ENCODE assay signal across 20 cellular contexts in the genomic region with DNA sequence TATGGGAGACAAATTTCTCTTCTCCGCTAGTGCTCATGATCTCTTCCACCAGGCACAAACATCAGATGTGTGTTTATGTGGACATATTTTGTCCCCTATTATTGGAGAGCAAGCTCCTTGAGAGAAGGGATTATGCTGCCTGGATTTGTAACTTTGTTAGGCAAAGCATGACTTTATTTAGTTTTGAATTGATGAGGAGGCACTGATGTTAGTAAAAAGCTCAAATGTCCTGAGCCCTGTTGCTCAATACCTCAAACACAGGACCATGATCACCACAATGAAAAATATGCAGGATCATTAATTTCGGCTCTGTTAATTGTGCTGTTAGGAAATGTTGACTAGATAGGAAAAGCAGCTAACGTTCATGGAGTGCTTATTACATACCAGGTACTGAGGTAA. TPM values are rescaled to one million over a fixed set of nuclear protein-coding genes. Genes with fewer than 3 reads are reported as not detected.
DNase-seq lines count a peak whose midpoint lies in the region; ATAC-seq and TF ChIP-seq lines count a peak whose summit lies in the region.
"Had no signal": no experiment of that assay in that cellular context is flagged by ENCODE, and none has a peak within 500 bp of the region (broad histone marks: within the 10 kb centered on the region; RNA-seq: fewer than 3 reads in every experiment).

No MANE protein-coding gene starts in this region.

- H3K4me3 ChIP-seq in IMR-90 (ENCODE audit: insufficient read depth, low read depth, low read length) (no peak overlapping the region), esophagus muscularis mucosa (no peak overlapping the region), right lobe of liver (no peak overlapping the region)
- H3K4me3 ChIP-seq: SK-N-MC had no signal

- H3K27me3 ChIP-seq in IMR-90 (ENCODE audit: control insufficient read depth, insufficient read depth, low read length) = no peaks in the 10 kb centered on the region
- H3K27me3 ChIP-seq in esophagus muscularis mucosa = no peaks in the 10 kb centered on the region
- no peaks in the 10 kb centered on the region for H3K27me3 ChIP-seq in right lobe of liver
- H3K27me3 ChIP-seq: BE2C, foreskin keratinocyte had no signal

- H3K27ac ChIP-seq in IMR-90 (ENCODE audit: insufficient read depth, low read length) (peak overlapping the region; percentile 47; the same call in 1 of the 2 replicates), esophagus muscularis mucosa (replicated peaks in 1 of 4) (peak overlapping the region; percentile 32 to 67 (median 52)), right lobe of liver (no peak overlapping the region)
- H3K27ac ChIP-seq: foreskin keratinocyte, SK-N-MC had no signal

- H3K36me3 ChIP-seq in IMR-90 (ENCODE audit: control insufficient read depth, insufficient read depth, low read length) (no peaks in the 10 kb centered on the region), esophagus muscularis mucosa (no peaks in the 10 kb centered on the region), right lobe of liver (no peaks in the 10 kb centered on the region)
- H3K36me3 ChIP-seq: BE2C had no signal

- no peak overlapping the region for H2BK5ac ChIP-seq in IMR-90 (ENCODE audit: low read depth, low read length, poor library complexity, severe bottlenecking)

- peak overlapping the region; percentile 34; the same call in 1 of the 2 replicates for H3K4me2 ChIP-seq in IMR-90 (ENCODE audit: low read depth, low read length)

- H4K8ac ChIP-seq in IMR-90 (ENCODE audit: low read depth in 2 of 2, low read length in 2 of 2) = peak overlapping the region in 1 of 2 experiments; percentile 1; a peak in 1 of 4 replicates

- H4K20me1 ChIP-seq in IMR-90 (ENCODE audit: insufficient read depth, low read length) = no peaks in the 10 kb centered on the region

- H3K9me3 ChIP-seq in IMR-90 (ENCODE audit: control insufficient read depth, insufficient read depth, low read length) (no peaks in the 10 kb centered on the region), esophagus muscularis mucosa (no peaks in the 10 kb centered on the region), right lobe of liver (no peaks in the 10 kb centered on the region)
- H3K9me3 ChIP-seq: BE2C had no signal

- DNase-seq in IMR-90 (no peak), esophagus muscularis mucosa (ENCODE audit: extremely low spot score) (no peak), right lobe of liver (no peak), hippocampal formation (lab: John Stamatoyannopoulos, UW) (no peak), NCI-H1930 (lab: John Stamatoyannopoulos, UW) (no peak), iPS-NIHi7 (ENCODE audit: extremely low spot score) (no peak), putamen (ENCODE audit: low spot score) (no peak)
- DNase-seq: activated B cell treated with CpG ODN at 0.5 μM for 24 hours; activated CD8-positive, alpha-beta T cell treated with anti-CD3 and anti-CD28 coated beads for 36 hours; activated naive CD4-positive, alpha-beta T cell treated with anti-CD3 and anti-CD28 coated beads, Interleukin-2, amount 10 ng/mL, durations not matched to agents 7 days and 5 days; activated T-cell treated with anti-CD3 and anti-CD28 coated beads, Interleukin-2, amount 50 U/mL, for 1 hour; left cardiac atrium; NCI-H774; stimulated activated CD4-positive, alpha-beta T cell treated with anti-CD3 and anti-CD28 coated beads, Interleukin-4, amount 100 ng/mL, for 4 hours had no signal

- no peak overlapping the region for H2AFZ ChIP-seq in IMR-90 (replicated peaks; ENCODE audit: low read length, poor library complexity)

- peak overlapping the region; percentile 46; the same call in 1 of the 2 replicates for H3K14ac ChIP-seq in IMR-90 (replicated peaks; ENCODE audit: low read depth, low read length)

- ATAC-seq in IMR-90 (ENCODE audit: low read depth) (peak; percentile 51), right lobe of liver (peak in 3 of 4 donors; percentile 30 to 56 (median 44))
- ATAC-seq: activated CD8-positive, alpha-beta T cell treated with anti-CD3 and anti-CD28 coated beads for 36 hours; natural killer cell treated with Interleukin-12 subunit alpha and Interleukin-12 subunit beta and Interleukin-15 and Interleukin-18, amount 100 ng/mL, for 72 hours had no signal

- no peak overlapping the region for H3K9ac ChIP-seq in IMR-90 (ENCODE audit: low read depth, low read length)

- POLR2A ChIA-PET in IMR-90 (lab: Charles Lee; ENCODE audit: unreplicated experiment) = no interaction called here

- H3K56ac ChIP-seq in IMR-90 (ENCODE audit: extremely low read depth, insufficient read depth, low read length) = no peak overlapping the region

- no peak overlapping the region for H4K91ac ChIP-seq in IMR-90 (ENCODE audit: insufficient read depth, low read depth, low read length)

- H3K4ac ChIP-seq in IMR-90 (ENCODE audit: low read depth, low read length) = peak overlapping the region; percentile 27; the same call in 1 of the 2 replicates

- H4K5ac ChIP-seq in IMR-90 (ENCODE audit: low read depth, low read length) = no peak overlapping the region; the same call in 1 of the 2 replicates

- intact Hi-C loops in IMR-90 (cut with micrococcal nuclease) = no loop called here
- intact Hi-C loops in esophagus muscularis mucosa (cut with DNase I) = no loop called here
- intact Hi-C loops in right lobe of liver (cut with DNase I) = no loop called here

- H3K79me1 ChIP-seq in IMR-90 (ENCODE audit: low read depth in 1 of 2, low read length in 2 of 2) = peaks cover 0 to 8% of the 10 kb centered on the region in 2 experiments; a peak in 1 of 4 replicates

- H3K9me1 ChIP-seq in IMR-90 (ENCODE audit: insufficient read depth, low read length) = no peaks in the 10 kb centered on the region

- no peak overlapping the region for H3K23ac ChIP-seq in IMR-90 (ENCODE audit: low read depth, low read length)

- CTCF ChIA-PET in IMR-90 (lab: Yijun Ruan, JAX) = interaction anchor here (0.6 to 1.0 kb wide), 2 partner anchors 8 to 1294 kb away, joined by 4 to 6 read pairs; no protein-coding TSS in a partner anchor

- in situ Hi-C loops in IMR-90 (cut with MboI; ENCODE audit: low sequenced_read_pairs) = no loop called here

- H3K4me1 ChIP-seq in IMR-90 (ENCODE audit: control insufficient read depth, insufficient read depth, low read length) (peaks cover 8% of the 10 kb centered on the region), esophagus muscularis mucosa (peaks cover 3 to 41% (median 36%) of the 10 kb centered on the region in 4 donors), right lobe of liver (peaks cover 0 to 15% (median 2%) of the 10 kb centered on the region in 4 donors)

- WGBS in IMR-90 (ENCODE audit: extremely low coverage in 2 of 2, insufficient read length in 1 of 2), 2 experiments = no CpG with 5 or more reads among the region's 3 CpGs
- 57% methylated on average over 3 of the region's 3 CpGs for WGBS in esophagus muscularis mucosa
- 45% methylated on average over 3 of the region's 3 CpGs for WGBS in right lobe of liver (ENCODE audit: insufficient coverage, low coverage, low lambda C conversion rate, missing lambda C conversion rate)

- TF ChIP-seq POLR2A in IMR-90 (IDR thresholded peaks at IDR 0.05; ENCODE audit: low read depth, low read length) (no peak), esophagus muscularis mucosa (IDR thresholded peaks at IDR 0.05; ENCODE audit: low read depth) (no peak), right lobe of liver (IDR thresholded peaks at IDR 0.05) (no peak)

- H2AK9ac ChIP-seq in IMR-90 (replicated peaks; ENCODE audit: low read depth, low read length, poor library complexity) = no peak overlapping the region

- peak overlapping the region; percentile 7; the same call in 1 of the 2 replicates for H2BK120ac ChIP-seq in IMR-90 (ENCODE audit: low read depth, low read length)

- H2AK5ac ChIP-seq in IMR-90 (ENCODE audit: low read depth, low read length) = peak overlapping the region; percentile 37

- TF ChIP-seq EP300 in esophagus muscularis mucosa (IDR thresholded peaks at IDR 0.05) = no peak

- no peak for TF ChIP-seq CTCF in IMR-90 (conservative IDR thresholded peaks at IDR 0.05; ENCODE audit: low read depth, low read length)
- no peak for TF ChIP-seq CTCF in esophagus muscularis mucosa (IDR thresholded peaks at IDR 0.05)
- no peak for TF ChIP-seq CTCF in right lobe of liver (IDR thresholded peaks at IDR 0.05)

- 0 out of 3 replicates have a peak overlapping the region, but pooled peaks have one; percentile 5 for H2BK15ac ChIP-seq in IMR-90 (ENCODE audit: low read depth, low read length)

- no peak for TF ChIP-seq RAD21 in IMR-90 (IDR thresholded peaks at IDR 0.05; ENCODE audit: low read length)

- peak overlapping the region; percentile 22; the same call in 1 of the 2 replicates for H2BK20ac ChIP-seq in IMR-90 (ENCODE audit: low read depth, low read length)

- dilution Hi-C loops in IMR-90 (cut with HindIII; ENCODE audit: low sequenced_read_pairs, unreplicated experiment) = no loop called here

- peak overlapping the region; percentile 87 for H3K18ac ChIP-seq in IMR-90 (ENCODE audit: low read depth, low read length)

- BruUV-seq in IMR-90 (replicated peaks; lab: Mats Ljungman, UMichigan) = no TSS peak

TF ChIP-seq in IMR-90, 13 proteins besides CTCF, POLR2A, EP300 and RAD21 (continues in another document):
- no peak for TF ChIP-seq MAZ (IDR thresholded peaks at IDR 0.05; ENCODE audit: borderline replicate concordance, low read depth, low read length)
- no peak for TF ChIP-seq RCOR1 (IDR thresholded peaks at IDR 0.05; ENCODE audit: insufficient replicate concordance, low read length)
- no peak for TF ChIP-seq BHLHE40 (IDR thresholded peaks at IDR 0.05; ENCODE audit: low read depth, low read length)
- no peak for TF ChIP-seq FOS (IDR thresholded peaks at IDR 0.05; ENCODE audit: low read depth, low read length)
- peak; percentile 75 for TF ChIP-seq CEBPB (IDR thresholded peaks at IDR 0.05; ENCODE audit: low read depth, low read length)

RNA-seq across cellular contexts. Expression of a gene that starts 29.1 kb away (rescaled TPM):
- 7.9 and 8.3 TPM in 2 replicates for total RNA-seq in IMR-90 (2012; rRNA removed)
- 15.6 and 16.8 TPM in 2 replicates for polyA plus RNA-seq in IMR-90 (2012; rRNA removed)
- polyA plus RNA-seq in IMR-90 (2012; cell fraction: cytosol; rRNA removed) = 12.1 and 13.8 TPM in 2 replicates
- 4.1 and 8.2 TPM in 2 replicates for polyA plus RNA-seq in IMR-90 (2012; cell fraction: nucleus; rRNA removed; ENCODE audit: low replicate concordance)
- 1 to 10 TPM; 1.2 to 6.6 (median 2.9) TPM for total RNA-seq in esophagus muscularis mucosa
- total RNA-seq in right lobe of liver = 10 to 100 TPM in 2 of 6 experiments, 1 to 10 TPM in 4; 2.6 to 18.3 (median 4.4) TPM
- total RNA-seq: Calu3 had no signal

RNA-seq across cellular contexts. Expression of a gene that starts 47.2 kb away (rescaled TPM):
- total RNA-seq in IMR-90 (2012; rRNA removed) (848 and 1,032 TPM in 2 replicates), esophagus muscularis mucosa (10 to 100 TPM in 3 of 4 donors, 1 to 10 TPM in 1; 8.6 to 46.1 (median 37.0) TPM), right lobe of liver (1 to 10 TPM in 2 of 6 experiments, under 1 TPM in 3, not detected in 1; 0.16 to 2.4 (median 0.37) TPM)
- 852 and 1,130 TPM in 2 replicates for polyA plus RNA-seq in IMR-90 (2012; rRNA removed)
- 185 and 289 TPM in 2 replicates for polyA plus RNA-seq in IMR-90 (2012; cell fraction: cytosol; rRNA removed)
- 59.3 and 362 TPM in 2 replicates for polyA plus RNA-seq in IMR-90 (2012; cell fraction: nucleus; rRNA removed; ENCODE audit: low replicate concordance)
- total RNA-seq: activated B cell treated with CpG ODN at 0.5 μM for 24 hours; activated CD8-positive, alpha-beta T cell treated with anti-CD3 and anti-CD28 coated beads for 36 hours; Calu3; HT1080 had no signal

RNA-seq across cellular contexts. Expression of a gene that starts 55.3 kb away (rescaled TPM):
- total RNA-seq in IMR-90 (2012; rRNA removed) (28.6 and 29.0 TPM in 2 replicates), esophagus muscularis mucosa (1 to 10 TPM in 1 of 4 donors, under 1 TPM in 3; 0.78 to 1.3 (median 0.91) TPM), right lobe of liver (1 to 10 TPM in 5 of 6 experiments, under 1 TPM in 1; 0.51 to 3.3 (median 1.6) TPM)
- polyA plus RNA-seq in IMR-90 (2012; rRNA removed) = 8.5 and 9.9 TPM in 2 replicates
- polyA plus RNA-seq in IMR-90 (2012; cell fraction: cytosol; rRNA removed) = 1.3 and 1.7 TPM in 2 replicates
- polyA plus RNA-seq in IMR-90 (2012; cell fraction: nucleus; rRNA removed; ENCODE audit: low replicate concordance) = 1.3 and 5.8 TPM in 2 replicates

Comparison
In these comparisons a context has a peak if more than half of its experiments do, and no peak if none do; other contexts are left out.
1. H3K27ac ChIP-seq: peak in IMR-90 (single experiment) and esophagus muscularis mucosa (4 of 4); none in right lobe of liver (0 of 3).
2. RNA of a gene that starts 47.2 kb away (total RNA-seq): 848 to 1,032 TPM in IMR-90; 8.6 to 46.1 TPM in esophagus muscularis mucosa and 0.16 to 2.4 TPM in right lobe of liver; every median in the first group is over 10 times any median in the second.